Comparison of ENCODE assay signal across 17 cellular contexts in genomic region chr13:39888865-39889810, GRCh38.
DNase-seq lines count a peak whose midpoint lies in the region; ATAC-seq, FAIRE-seq and TF ChIP-seq lines count a peak whose summit lies in the region.
"Had no signal": no experiment of that assay in that cellular context is flagged by ENCODE, and none has a peak within 500 bp of the region (broad histone marks: within the 10 kb centered on the region; RNA-seq: fewer than 3 reads in every experiment).

No MANE protein-coding gene starts in this region.

- DNase-seq in left cardiac atrium (no peak), right atrium auricular region (ENCODE audit: low spot score) (no peak), chondrocyte (ENCODE audit: low spot score) (no peak), kidney tubule cell (ENCODE audit: low spot score) (peak; percentile 29), urothelium cell line (ENCODE audit: low spot score) (peak; percentile 5), NK-92 (lab: John Stamatoyannopoulos, UW; ENCODE audit: unreplicated experiment) (no peak)
- no peak for DNase-seq in naive thymus-derived CD8-positive, alpha-beta T cell
- DNase-seq: activated effector memory CD4-positive, alpha-beta T cell treated with anti-CD3 and anti-CD28 coated beads, Interleukin-2, amount 50 U/mL, for 16 hours; CD4-positive, CD25-positive, alpha-beta regulatory T cell; hippocampal formation; KG1; naive B cell; NCI-H1417; stimulated activated CD4-positive, alpha-beta T cell treated with anti-CD3 and anti-CD28 coated beads, Interleukin-15, amount 100 ng/mL, for 24 hours had no signal

- TF ChIP-seq CTCF in right atrium auricular region (IDR thresholded peaks at IDR 0.05): no peak
- TF ChIP-seq CTCF in chondrocyte (IDR thresholded peaks at IDR 0.05): no peak

- no peak overlapping the region for H3K4me3 Mint-ChIP-seq in chondrocyte (ENCODE audit: unreplicated experiment)
- no peak overlapping the region for H3K4me3 Mint-ChIP-seq in naive thymus-derived CD8-positive, alpha-beta T cell
- H3K4me3 Mint-ChIP-seq: CD4-positive, CD25-positive, alpha-beta regulatory T cell; naive B cell; stimulated activated naive CD8-positive, alpha-beta T cell treated with anti-CD3 and anti-CD28 coated beads, Interleukin-15, Interleukin-2, amounts not matched to agents 100 ng/mL and 50 ng/mL, for 24 hours had no signal

- peak; percentile 47 to 75 for ATAC-seq in left cardiac atrium
- ATAC-seq in GM21360 (IDR thresholded peaks at IDR 0.05; ENCODE audit: unreplicated experiment): no peak
- ATAC-seq in naive thymus-derived CD8-positive, alpha-beta T cell: no peak

- H3K36me3 ChIP-seq in right atrium auricular region: no peaks in the 10 kb centered on the region

- peak overlapping the region; percentile 13 for H3K27ac Mint-ChIP-seq in chondrocyte (ENCODE audit: unreplicated experiment)
- H3K27ac Mint-ChIP-seq in naive thymus-derived CD8-positive, alpha-beta T cell: no peak overlapping the region
- H3K27ac Mint-ChIP-seq: CD4-positive, CD25-positive, alpha-beta regulatory T cell; stimulated activated naive CD8-positive, alpha-beta T cell treated with anti-CD3 and anti-CD28 coated beads, Interleukin-15, Interleukin-2, amounts not matched to agents 100 ng/mL and 50 ng/mL, for 24 hours had no signal

- no peaks in the 10 kb centered on the region for H3K27me3 Mint-ChIP-seq in chondrocyte (ENCODE audit: low read depth)
- H3K27me3 Mint-ChIP-seq in naive thymus-derived CD8-positive, alpha-beta T cell: no peaks in the 10 kb centered on the region
- H3K27me3 Mint-ChIP-seq: CD4-positive, CD25-positive, alpha-beta regulatory T cell; stimulated activated naive CD8-positive, alpha-beta T cell treated with anti-CD3 and anti-CD28 coated beads, Interleukin-15, Interleukin-2, amounts not matched to agents 100 ng/mL and 50 ng/mL, for 24 hours had no signal

- peak overlapping the region in 1 of 2 donors; percentile 1 for H3K27ac ChIP-seq in right atrium auricular region

- H3K4me3 ChIP-seq in right atrium auricular region: no peak overlapping the region
- H3K4me3 ChIP-seq: coronary artery had no signal

- no peaks in the 10 kb centered on the region for H3K27me3 ChIP-seq in right atrium auricular region

- H3K4me1 ChIP-seq in right atrium auricular region: peaks cover 0 to 9% of the 10 kb centered on the region in 2 donors

- H3K9me3 ChIP-seq in right atrium auricular region: peaks cover 0 to 14% of the 10 kb centered on the region in 2 donors

- POLR2A ChIA-PET in naive thymus-derived CD8-positive, alpha-beta T cell (lab: Charles Lee): no interaction called here

- peaks cover 13% of the 10 kb centered on the region for H3K9me3 Mint-ChIP-seq in chondrocyte (ENCODE audit: low read depth)
- peaks cover 4 to 18% (median 11%) of the 10 kb centered on the region in 9 donors for H3K9me3 Mint-ChIP-seq in naive thymus-derived CD8-positive, alpha-beta T cell

- H3K36me3 Mint-ChIP-seq in chondrocyte (ENCODE audit: low read depth): peaks cover 3% of the 10 kb centered on the region
- H3K36me3 Mint-ChIP-seq in naive thymus-derived CD8-positive, alpha-beta T cell: peaks cover 0 to 12% (median 11%) of the 10 kb centered on the region in 3 donors

- intact Hi-C loops in left cardiac atrium (cut with DNase I): no loop called here

- no peak for FAIRE-seq in urothelium cell line (lab: Jason Lieb, UNC)

- H3K4me1 Mint-ChIP-seq in chondrocyte (ENCODE audit: low read depth): peaks cover 17% of the 10 kb centered on the region
- peaks cover 18 to 32% (median 28%) of the 10 kb centered on the region in 4 donors for H3K4me1 Mint-ChIP-seq in naive thymus-derived CD8-positive, alpha-beta T cell

Comparison
In these comparisons a context has a peak if more than half of its experiments do, and no peak if none do; other contexts are left out.
1. ATAC-seq: peak in left cardiac atrium (2 of 2); none in GM21360 (single experiment) and naive thymus-derived CD8-positive, alpha-beta T cell (0 of 2).
2. DNase-seq: peak in kidney tubule cell (single experiment) and urothelium cell line (single experiment); none in left cardiac atrium (single experiment), right atrium auricular region (single experiment), chondrocyte (single experiment), NK-92 (single experiment) and naive thymus-derived CD8-positive, alpha-beta T cell (0 of 10).